ENCODE assay signal across 20 cellular contexts in the genomic region with DNA sequence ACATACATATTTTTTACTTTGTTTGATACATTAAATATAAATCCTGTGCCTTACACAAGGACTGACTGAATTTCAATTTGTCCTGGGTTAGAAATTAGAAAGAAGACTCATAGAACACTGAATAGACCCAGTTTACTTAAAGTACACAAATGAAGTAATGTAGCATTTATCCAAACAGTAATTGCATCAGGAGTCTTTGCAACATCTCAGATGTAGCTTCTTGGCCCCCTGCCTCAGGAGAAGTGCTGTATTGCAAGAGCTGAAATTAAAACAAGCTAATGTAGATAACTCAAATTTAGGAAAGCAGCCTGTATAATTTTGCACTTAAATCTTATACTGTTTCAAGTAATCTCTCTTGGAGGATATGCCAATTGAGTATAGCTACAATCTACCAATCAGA. TPM values are rescaled to one million over a fixed set of nuclear protein-coding genes. Genes with fewer than 3 reads are reported as not detected.
A peak's percentile ranks its signal among the peaks of the same experiment; 100 is the strongest.
DNase-seq lines count a peak whose midpoint lies in the region; ATAC-seq and TF ChIP-seq lines count a peak whose summit lies in the region.
"Had no signal": no experiment of that assay in that cellular context is flagged by ENCODE, and none has a peak within 500 bp of the region (broad histone marks: within the 10 kb centered on the region; RNA-seq: fewer than 3 reads in every experiment).

No MANE protein-coding gene starts in this region.

- H3K4me3 ChIP-seq in MG63 (no peak overlapping the region), fibroblast of pulmonary artery (replicated peaks; ENCODE audit: low read depth, low read length) (no peak overlapping the region), skeletal muscle cell (ENCODE audit: low read depth, low read length) (no peak overlapping the region), vagina (no peak overlapping the region)

- no peak for ATAC-seq in HG03135 (IDR thresholded peaks at IDR 0.05; ENCODE audit: unreplicated experiment)

- H3K27ac ChIP-seq in vagina = no peak overlapping the region

- H3K27me3 ChIP-seq in MG63 (no peaks in the 10 kb centered on the region), vagina (no peaks in the 10 kb centered on the region)

- H3K36me3 ChIP-seq in MG63 = no peaks in the 10 kb centered on the region
- H3K36me3 ChIP-seq in vagina = no peaks in the 10 kb centered on the region

- DNase-seq in G401 (ENCODE audit: low spot score) = peak; percentile 22
- peak; percentile 1 for DNase-seq in MG63
- peak; percentile 26 for DNase-seq in fibroblast of pulmonary artery (ENCODE audit: low read depth)
- peak; percentile 9 for DNase-seq in skeletal muscle cell (ENCODE audit: low read depth)
- no peak for DNase-seq in vagina (ENCODE audit: extremely low spot score in 2 of 2)
- no peak for DNase-seq in mesenteric fat pad (ENCODE audit: low spot score)
- DNase-seq: CD4-positive, alpha-beta T cell; DND-41; GF-D8; H7; NCI-H1436; NCI-H2081; NCI-H2227 treated with DMSO at 0.1 percent for 48 hours; NCI-H526; NK-92 treated with Interleukin-12 subunit alpha and Interleukin-12 subunit beta, amount 100 ng/mL, for 24 hours; OCI-M1; RPMI8226 had no signal

- in situ Hi-C loops in G401 (cut with HindIII; ENCODE audit: low sequenced_read_pairs) = no loop called here

- intact Hi-C loops in vagina (cut with DNase I) = no loop called here

- H3K9me3 ChIP-seq in MG63 (no peaks in the 10 kb centered on the region), vagina (no peaks in the 10 kb centered on the region)

- TF ChIP-seq CTCF in fibroblast of pulmonary artery (IDR thresholded peaks at IDR 0.05; ENCODE audit: low read length, missing control alignments) (no peak), vagina (IDR thresholded peaks at IDR 0.05) (no peak)

- H3K4me1 ChIP-seq in vagina = no peaks in the 10 kb centered on the region

- no peak for TF ChIP-seq POLR2A in vagina (IDR thresholded peaks at IDR 0.05)

RNA-seq across cellular contexts. Expression of a gene that starts 54.3 kb away (rescaled TPM):
- not detected in 2 replicates for total RNA-seq in G401 (2014; rRNA removed; shearing (Covaris generic))
- 0.07 TPM in 1 of 2 replicates, not detected in the other for total RNA-seq in MG63 (2014; rRNA removed; shearing (Covaris generic); ENCODE audit: low replicate concordance)
- total RNA-seq in vagina (3.7 TPM), mesenteric fat pad (2.9 TPM)
- total RNA-seq: B cell; CD4-positive, alpha-beta T cell; HT-29 had no signal

Comparison
In these comparisons a context has a peak if more than half of its experiments do, and no peak if none do; other contexts are left out.
1. DNase-seq: peak in G401 (single experiment), MG63 (single experiment), fibroblast of pulmonary artery (single experiment) and skeletal muscle cell (single experiment); none in vagina (0 of 2) and mesenteric fat pad (single experiment).